In genomic region chr11:30422828-30423648, GRCh38 we compare ENCODE assay signal across 24 cellular contexts.
DNase-seq lines count a peak whose midpoint lies in the region; ATAC-seq, FAIRE-seq and TF ChIP-seq lines count a peak whose summit lies in the region.
"Had no signal": no experiment of that assay in that cellular context is flagged by ENCODE, and none has a peak within 500 bp of the region (broad histone marks: within the 10 kb centered on the region; RNA-seq: fewer than 3 reads in every experiment).

No MANE protein-coding gene starts in this region.

- TF ChIP-seq CTCF in kidney (IDR thresholded peaks at IDR 0.05; ENCODE audit: borderline replicate concordance, extremely low read depth, insufficient read depth) (no peak), progenitor cell of endocrine pancreas (IDR thresholded peaks at IDR 0.05; ENCODE audit: unreplicated experiment) (no peak), omental fat pad (IDR thresholded peaks at IDR 0.05) (no peak)

- H3K9ac ChIP-seq in kidney (ENCODE audit: low read length in 2 of 2): peak overlapping the region in 1 of 2 donors; percentile 5

- POLR2A ChIA-PET in naive thymus-derived CD4-positive, alpha-beta T cell (lab: Charles Lee): no interaction called here

- no peak for ATAC-seq in naive thymus-derived CD4-positive, alpha-beta T cell
- no peak for ATAC-seq in omental fat pad (ENCODE audit: low FRiP score)
- ATAC-seq in HG03460 (IDR thresholded peaks at IDR 0.05; ENCODE audit: unreplicated experiment): no peak
- ATAC-seq: esophagus mucosa, gastroesophageal sphincter, HCT116 had no signal

- intact Hi-C loops in kidney (cut with DNase I): no loop called here
- intact Hi-C loops in naive thymus-derived CD4-positive, alpha-beta T cell (cut with micrococcal nuclease): no loop called here

- H3K4me3 ChIP-seq in H7 (ENCODE audit: insufficient read depth, low read depth, low read length) (no peak overlapping the region), kidney (ENCODE audit: low read length in 2 of 2) (peak overlapping the region; percentile 4 to 26)
- H3K4me3 ChIP-seq in naive thymus-derived CD4-positive, alpha-beta T cell (ENCODE audit: low read length): no peak overlapping the region
- H3K4me3 ChIP-seq: gastroesophageal sphincter, smooth muscle cell, vagina had no signal

- no peaks in the 10 kb centered on the region for H3K9me3 Mint-ChIP-seq in progenitor cell of endocrine pancreas (ENCODE audit: low read depth)
- no peaks in the 10 kb centered on the region for H3K9me3 Mint-ChIP-seq in naive thymus-derived CD4-positive, alpha-beta T cell
- H3K9me3 Mint-ChIP-seq: CD8-positive, alpha-beta memory T cell; central memory CD8-positive, alpha-beta T cell; IgD-negative memory B cell had no signal

- no peaks in the 10 kb centered on the region for H3K36me3 Mint-ChIP-seq in progenitor cell of endocrine pancreas (ENCODE audit: insufficient read depth)
- no peaks in the 10 kb centered on the region for H3K36me3 Mint-ChIP-seq in naive thymus-derived CD4-positive, alpha-beta T cell
- H3K36me3 Mint-ChIP-seq: IgD-negative memory B cell had no signal

- peak overlapping the region; percentile 79 for H3K27ac Mint-ChIP-seq in progenitor cell of endocrine pancreas
- no peak overlapping the region for H3K27ac Mint-ChIP-seq in naive thymus-derived CD4-positive, alpha-beta T cell
- H3K27ac Mint-ChIP-seq: IgD-negative memory B cell had no signal

- peaks cover 34 to 52% of the 10 kb centered on the region in 2 donors for H3K4me1 ChIP-seq in kidney (ENCODE audit: control insufficient read depth in 1 of 2, insufficient read depth in 1 of 2, low read depth in 1 of 2, low read length in 2 of 2)
- no peaks in the 10 kb centered on the region for H3K4me1 ChIP-seq in naive thymus-derived CD4-positive, alpha-beta T cell (ENCODE audit: control insufficient read depth in 2 of 2, insufficient read depth in 2 of 2, low read length in 2 of 2)

- CTCF ChIA-PET in naive thymus-derived CD4-positive, alpha-beta T cell (lab: Charles Lee): no interaction called here

- H3K9me3 ChIP-seq in kidney (ENCODE audit: control insufficient read depth in 1 of 2, low read length in 2 of 2): no peaks in the 10 kb centered on the region
- no peaks in the 10 kb centered on the region for H3K9me3 ChIP-seq in naive thymus-derived CD4-positive, alpha-beta T cell (ENCODE audit: control insufficient read depth in 2 of 3, low read length in 3 of 3)
- H3K9me3 ChIP-seq: gastroesophageal sphincter, vagina had no signal

- H3K27me3 Mint-ChIP-seq in progenitor cell of endocrine pancreas: no peaks in the 10 kb centered on the region
- peaks cover 0 to 20% (median 5%) of the 10 kb centered on the region in 5 donors for H3K27me3 Mint-ChIP-seq in naive thymus-derived CD4-positive, alpha-beta T cell

- no peaks in the 10 kb centered on the region for H3K36me3 ChIP-seq in H7 (replicated peaks; ENCODE audit: control insufficient read depth, insufficient read depth, low read length)
- no peaks in the 10 kb centered on the region for H3K36me3 ChIP-seq in kidney (ENCODE audit: control insufficient read depth in 1 of 2, insufficient read depth in 2 of 2, low read length in 2 of 2)
- H3K36me3 ChIP-seq in naive thymus-derived CD4-positive, alpha-beta T cell (ENCODE audit: control insufficient read depth in 2 of 3, insufficient read depth in 3 of 3, low read length in 3 of 3): no peaks in the 10 kb centered on the region
- H3K36me3 ChIP-seq: gastroesophageal sphincter, vagina had no signal

- H3K27me3 ChIP-seq in H7 (ENCODE audit: control insufficient read depth, insufficient read depth, low read length): no peaks in the 10 kb centered on the region
- H3K27me3 ChIP-seq in naive thymus-derived CD4-positive, alpha-beta T cell (ENCODE audit: control insufficient read depth in 2 of 2, insufficient read depth in 2 of 2, low read length in 2 of 2): no peaks in the 10 kb centered on the region
- H3K27me3 ChIP-seq: gastroesophageal sphincter, vagina had no signal

- peak overlapping the region; percentile 81 to 85 for H3K27ac ChIP-seq in kidney (ENCODE audit: low read depth in 2 of 2, low read length in 2 of 2)
- H3K27ac ChIP-seq in naive thymus-derived CD4-positive, alpha-beta T cell (ENCODE audit: low read depth, low read length): no peak overlapping the region
- H3K27ac ChIP-seq: gastroesophageal sphincter, vagina had no signal

- DNase-seq in H7: peak; percentile 22
- peak; percentile 95 for DNase-seq in NCI-H69 (lab: John Stamatoyannopoulos, UW)
- no peak for DNase-seq in kidney
- no peak for DNase-seq in progenitor cell of endocrine pancreas (ENCODE audit: low spot score, unreplicated experiment)
- no peak for DNase-seq in naive thymus-derived CD4-positive, alpha-beta T cell
- DNase-seq in omental fat pad (ENCODE audit: low spot score): no peak
- no peak for DNase-seq in SW 1271 (lab: John Stamatoyannopoulos, UW)
- DNase-seq: activated CD4-positive, alpha-beta T cell treated with anti-CD3 and anti-CD28 coated beads for 4 hours; activated CD8-positive, alpha-beta memory T cell treated with anti-CD3 and anti-CD28 coated beads, Interleukin-2, amount 50 U/mL, for 4 hours; activated gamma-delta T cell treated with Interleukin-2 at 50 U/mL for 16 hours; amygdala; CD8-positive, alpha-beta memory T cell; DMS79; effector CD4-positive, alpha-beta T cell; NCI-H187; stimulated activated CD4-positive, alpha-beta T cell treated with anti-CD3 and anti-CD28 coated beads, Interleukin-4, amount 100 ng/mL, for 4 hours had no signal

- peaks cover 26% of the 10 kb centered on the region for H3K4me1 Mint-ChIP-seq in progenitor cell of endocrine pancreas (ENCODE audit: low read depth)
- no peaks in the 10 kb centered on the region for H3K4me1 Mint-ChIP-seq in naive thymus-derived CD4-positive, alpha-beta T cell
- H3K4me1 Mint-ChIP-seq: CD8-positive, alpha-beta memory T cell; central memory CD8-positive, alpha-beta T cell; IgD-negative memory B cell had no signal

- peak; percentile 45 for FAIRE-seq in kidney (lab: Jason Lieb, UNC)

- no peak overlapping the region for H3K4me3 Mint-ChIP-seq in progenitor cell of endocrine pancreas (ENCODE audit: low read depth)
- H3K4me3 Mint-ChIP-seq in naive thymus-derived CD4-positive, alpha-beta T cell: no peak overlapping the region
- H3K4me3 Mint-ChIP-seq: CD8-positive, alpha-beta memory T cell; central memory CD8-positive, alpha-beta T cell had no signal

Comparison
In these comparisons a context has a peak if more than half of its experiments do, and no peak if none do; other contexts are left out.
1. DNase-seq: peak in H7 (single experiment) and NCI-H69 (single experiment); none in kidney (single experiment), progenitor cell of endocrine pancreas (single experiment), naive thymus-derived CD4-positive, alpha-beta T cell (0 of 9), omental fat pad (single experiment) and SW 1271 (0 of 2).
2. H3K4me3 ChIP-seq: peak in kidney (2 of 2); none in H7 (single experiment) and naive thymus-derived CD4-positive, alpha-beta T cell (single experiment).